In genomic region chr3:39287216-39287858, GRCh38 we compare ENCODE assay signal across 1 cellular context.
TF ChIP-seq lines count a peak whose summit lies in the region.

No MANE protein-coding gene starts in this region.

TF ChIP-seq in K562, 482 proteins besides CTCF, POLR2A, EP300 and RAD21 (continued from another document and continues in another):
- TF ChIP-seq ZBTB49 (CRISPR knock-in tag; IDR thresholded peaks at IDR 0.05; ENCODE audit: borderline replicate concordance) (no peak), ZNF766 (CRISPR knock-in tag; conservative IDR thresholded peaks at IDR 0.05) (no peak), DPF2 (IDR thresholded peaks at IDR 0.05) (no peak), ZFP1 (CRISPR knock-in tag; IDR thresholded peaks at IDR 0.05) (no peak), PPARD (CRISPR knock-in tag; IDR thresholded peaks at IDR 0.05) (no peak), ZNF740 (CRISPR knock-in tag; IDR thresholded peaks at IDR 0.05) (no peak), ZNF740 (tag; IDR thresholded peaks at IDR 0.05) (no peak), CBX5 (IDR thresholded peaks at IDR 0.05; ENCODE audit: borderline replicate concordance, low read depth) (no peak), C11orf30 (IDR thresholded peaks at IDR 0.05; ENCODE audit: low read depth) (peak; percentile 88), ZNF644 (tag; IDR thresholded peaks at IDR 0.05; ENCODE audit: low read depth) (peak; percentile 49; the same call in 1 of the 2 replicates), RFX5 (IDR thresholded peaks at IDR 0.05; ENCODE audit: low read depth, low read length) (no peak), ARNT (IDR thresholded peaks at IDR 0.05) (no peak), SETDB1 (IDR thresholded peaks at IDR 0.05; ENCODE audit: low read length) (no peak), SMAD2 (IDR thresholded peaks at IDR 0.05; ENCODE audit: low read depth, low read length) (no peak), ZBTB33 (CRISPR knock-in tag; IDR thresholded peaks at IDR 0.05) (no peak), MBD1 (CRISPR knock-in tag; IDR thresholded peaks at IDR 0.05) (no peak), MYC (IDR thresholded peaks at IDR 0.05; ENCODE audit: low read depth, low read length) (no peak; the same call in 1 of the 2 replicates), MYC (CRISPR knock-in tag; IDR thresholded peaks at IDR 0.05; ENCODE audit: borderline replicate concordance, low read depth) (no peak), MLLT1 (IDR thresholded peaks at IDR 0.05) (no peak), CLOCK (CRISPR knock-in tag; IDR thresholded peaks at IDR 0.05; ENCODE audit: borderline replicate concordance) (no peak), KDM5B (IDR thresholded peaks at IDR 0.05; ENCODE audit: insufficient replicate concordance, low read depth, low read length) (no peak), NR3C1 (CRISPR knock-in tag; IDR thresholded peaks at IDR 0.05) (no peak), POU5F1 (IDR thresholded peaks at IDR 0.05; ENCODE audit: borderline replicate concordance, low read depth, low read length, partially characterized antibody) (no peak), BCL6 (CRISPR knock-in tag; IDR thresholded peaks at IDR 0.05) (no peak), MYNN (IDR thresholded peaks at IDR 0.05) (no peak), MYNN (CRISPR knock-in tag; IDR thresholded peaks at IDR 0.05) (no peak), NUFIP1 (IDR thresholded peaks at IDR 0.05; ENCODE audit: partially characterized antibody) (no peak), ZNF3 (CRISPR knock-in tag; IDR thresholded peaks at IDR 0.05) (no peak), KAT8 (IDR thresholded peaks at IDR 0.05; ENCODE audit: low read depth) (no peak), TBL1XR1 (IDR thresholded peaks at IDR 0.05; ENCODE audit: low read length in 2 of 2) (no peak), CHD2 (IDR thresholded peaks at IDR 0.05; ENCODE audit: low read depth, low read length) (no peak), HCFC1 (IDR thresholded peaks at IDR 0.05; ENCODE audit: low read depth, low read length) (no peak), FOXA1 (IDR thresholded peaks at IDR 0.05; ENCODE audit: borderline replicate concordance) (no peak), KLF16 (IDR thresholded peaks at IDR 0.05) (no peak), CEBPG (CRISPR knock-in tag; IDR thresholded peaks at IDR 0.05) (peak; percentile 77), CEBPG (tag; conservative IDR thresholded peaks at IDR 0.05 in 1 of 2, IDR thresholded peaks at IDR 0.05 in 1 of 2) (peak in 1 of 2 experiments; percentile 83; a peak in 3 of 4 replicates), TAF7 (tag; IDR thresholded peaks at IDR 0.05) (no peak), ZNF318 (IDR thresholded peaks at IDR 0.05; ENCODE audit: borderline replicate concordance in 1 of 2, low read depth in 1 of 2) (no peak), SREBF1 (IDR thresholded peaks at IDR 0.05; ENCODE audit: borderline replicate concordance, low read depth, low read length) (no peak), RB1 (IDR thresholded peaks at IDR 0.05; ENCODE audit: low read depth) (no peak)
